In the genomic region with DNA sequence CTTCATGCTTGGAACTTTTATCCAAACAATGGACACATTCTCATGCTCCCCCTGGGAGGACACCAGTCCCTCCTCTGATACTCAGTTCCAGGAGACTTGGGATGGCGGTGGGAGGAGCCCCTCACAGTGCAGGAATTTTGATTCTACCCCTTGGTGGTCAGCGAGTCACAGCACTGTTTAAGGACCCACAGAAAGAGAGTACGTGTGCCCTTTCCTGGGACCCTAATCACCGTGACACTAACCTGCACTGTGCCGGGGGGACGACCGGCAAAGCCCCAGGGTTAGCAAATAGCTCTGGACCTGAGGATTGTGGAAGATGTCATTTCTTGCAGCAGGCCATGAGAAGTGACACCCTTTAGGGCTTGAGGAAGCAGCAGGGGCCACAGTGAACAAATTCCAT, we compare ENCODE assay signal across 17 cellular contexts.
"Had no signal": no experiment of that assay in that cellular context is flagged by ENCODE, and none has a peak within 500 bp of the region (broad histone marks: within the 10 kb centered on the region; RNA-seq: fewer than 3 reads in every experiment).

No MANE protein-coding gene starts in this region.

- H3K27ac Mint-ChIP-seq: activated CD8-positive, alpha-beta T cell treated with anti-CD3 and anti-CD28 coated beads for 36 hours; activated naive CD8-positive, alpha-beta T cell treated with anti-CD3 and anti-CD28 coated beads, Interleukin-2, amount 50 U/mL, for 24 hours; activated T-helper 1 cell treated with anti-CD3 and anti-CD28 coated beads, Interleukin-12 subunit alpha, Interleukin-12 subunit beta, Interleukin-2, Interleukin-4 antibody, amounts not matched to agents 30 ng/mL and 10 ng/mL and 1 ng/mL, durations not matched to agents 14 hours and 24 hours and 36 hours; naive thymus-derived CD8-positive, alpha-beta T cell; stimulated activated naive CD8-positive, alpha-beta T cell treated with anti-CD3 and anti-CD28 coated beads, Interleukin-15, amount 100 ng/mL, for 72 hours; T-cell; type B pancreatic cell had no signal

- H3K27me3 ChIP-seq: colonic mucosa had no signal

- H3K4me1 ChIP-seq: colonic mucosa had no signal

- H3K9me3 Mint-ChIP-seq: activated naive CD8-positive, alpha-beta T cell treated with anti-CD3 and anti-CD28 coated beads, Interleukin-2, amount 50 U/mL, for 24 hours; naive thymus-derived CD8-positive, alpha-beta T cell; T-cell; type B pancreatic cell had no signal

- H3K9me3 ChIP-seq: colonic mucosa, gastrocnemius medialis, lower lobe of right lung had no signal

- H3K27ac ChIP-seq: colonic mucosa, lower lobe of right lung, SK-N-MC, VCaP had no signal

- DNase-seq: activated CD8-positive, alpha-beta T cell treated with anti-CD3 and anti-CD28 coated beads for 36 hours; activated naive CD4-positive, alpha-beta T cell treated with Interleukin-2 at 50 U/mL for 16 hours; activated naive CD8-positive, alpha-beta T cell treated with anti-CD3 and anti-CD28 coated beads, Interleukin-2, amount 50 U/mL, for 24 hours; colonic mucosa; effector CD4-positive, alpha-beta T cell; gastrocnemius medialis; hippocampal formation; lower lobe of right lung; naive thymus-derived CD8-positive, alpha-beta T cell; stimulated activated CD4-positive, alpha-beta T cell treated with anti-CD3 and anti-CD28 coated beads, Interleukin-4, amount 100 ng/mL, for 4 hours; stimulated activated naive CD8-positive, alpha-beta T cell treated with anti-CD3 and anti-CD28 coated beads, Interleukin-15, amount 100 ng/mL, for 72 hours; T-cell; T1000 had no signal

- H3K4me3 Mint-ChIP-seq: activated CD8-positive, alpha-beta T cell treated with anti-CD3 and anti-CD28 coated beads for 36 hours; activated naive CD8-positive, alpha-beta T cell treated with anti-CD3 and anti-CD28 coated beads, Interleukin-2, amount 50 U/mL, for 24 hours; activated T-helper 1 cell treated with anti-CD3 and anti-CD28 coated beads, Interleukin-12 subunit alpha, Interleukin-12 subunit beta, Interleukin-2, Interleukin-4 antibody, amounts not matched to agents 30 ng/mL and 10 ng/mL and 1 ng/mL, durations not matched to agents 14 hours and 24 hours and 36 hours; naive thymus-derived CD8-positive, alpha-beta T cell; stimulated activated naive CD8-positive, alpha-beta T cell treated with anti-CD3 and anti-CD28 coated beads, Interleukin-15, amount 100 ng/mL, for 72 hours; T-cell; type B pancreatic cell had no signal

- ATAC-seq: activated CD8-positive, alpha-beta T cell treated with anti-CD3 and anti-CD28 coated beads for 36 hours; activated naive CD8-positive, alpha-beta T cell treated with anti-CD3 and anti-CD28 coated beads, Interleukin-2, amount 50 U/mL, for 24 hours; gastrocnemius medialis; lower lobe of right lung; naive thymus-derived CD8-positive, alpha-beta T cell; stimulated activated naive CD8-positive, alpha-beta T cell treated with anti-CD3 and anti-CD28 coated beads, Interleukin-15, amount 100 ng/mL, for 72 hours; T-cell had no signal

- H3K36me3 ChIP-seq: colonic mucosa, gastrocnemius medialis, lower lobe of right lung had no signal

- H3K4me3 ChIP-seq: colonic mucosa, gastrocnemius medialis, lower lobe of right lung, SK-N-MC had no signal

- H3K36me3 Mint-ChIP-seq: naive thymus-derived CD8-positive, alpha-beta T cell; T-cell; type B pancreatic cell had no signal
